In the genomic region with DNA sequence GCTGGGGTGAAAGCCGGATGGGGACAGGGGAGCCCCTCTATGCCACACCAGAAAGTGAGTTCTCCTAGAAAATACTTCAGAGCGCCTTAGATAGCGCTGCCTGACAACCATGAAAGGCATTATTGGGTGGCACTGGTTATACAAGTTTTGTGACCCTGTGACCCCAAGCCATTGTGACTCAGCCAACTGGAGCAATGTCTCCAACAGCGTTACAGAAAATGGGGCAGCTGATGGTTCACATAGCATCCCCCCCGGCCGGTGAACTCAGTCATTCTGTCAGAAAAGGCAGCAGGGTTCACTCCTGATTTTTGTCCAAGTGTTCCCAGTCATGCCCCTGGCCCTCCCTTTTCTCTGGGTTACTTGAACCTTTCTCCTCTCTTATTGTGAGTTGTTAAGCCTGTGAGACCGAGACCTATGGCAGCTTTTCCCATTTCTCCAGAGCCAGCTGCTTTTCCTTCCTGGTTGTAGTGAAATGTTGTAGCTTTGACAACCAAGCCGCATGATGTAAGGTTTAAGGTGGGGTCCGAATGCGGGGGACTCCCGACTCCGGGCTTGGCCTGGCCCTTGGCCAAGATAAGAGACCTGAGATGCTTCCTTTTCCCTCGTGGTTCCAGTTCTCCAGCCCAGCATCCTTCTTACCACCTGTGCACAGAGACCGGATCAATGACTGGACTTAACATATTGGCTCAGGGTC, we compare ENCODE assay signal across 11 cellular contexts. TPM values are rescaled to one million over a fixed set of nuclear protein-coding genes. Genes with fewer than 3 reads are reported as not detected.
DNase-seq lines count a peak whose midpoint lies in the region; ATAC-seq, FAIRE-seq and TF ChIP-seq lines count a peak whose summit lies in the region.
"Had no signal": no experiment of that assay in that cellular context is flagged by ENCODE, and none has a peak within 500 bp of the region (broad histone marks: within the 10 kb centered on the region; RNA-seq: fewer than 3 reads in every experiment).

No MANE protein-coding gene starts in this region.

- ATAC-seq in HepG2 (peak; percentile 13; the same call in 2 of the 3 replicates), right lobe of liver (no peak), GM21423 (IDR thresholded peaks at IDR 0.05; ENCODE audit: unreplicated experiment) (no peak)
- ATAC-seq in activated CD8-positive, alpha-beta T cell treated with anti-CD3 and anti-CD28 coated beads for 36 hours = no peak

- no peak for TF ChIP-seq POLR2A in HepG2 (IDR thresholded peaks at IDR 0.05; ENCODE audit: insufficient read depth in 1 of 2, low read depth in 2 of 2, low read length in 2 of 2)
- TF ChIP-seq POLR2A in right lobe of liver (IDR thresholded peaks at IDR 0.05) = no peak
- no peak for TF ChIP-seq POLR2A in esophagus squamous epithelium (IDR thresholded peaks at IDR 0.05)

- H3K4me3 ChIP-seq in HepG2 (replicated peaks in 1 of 3; ENCODE audit: insufficient read depth in 1 of 3, low read depth in 2 of 3, low read length in 3 of 3) (no peak overlapping the region), right lobe of liver (no peak overlapping the region), esophagus squamous epithelium (no peak overlapping the region), parathyroid adenoma (ENCODE audit: low read depth, low read length) (no peak overlapping the region)

- H3K9me3 ChIP-seq in HepG2 (ENCODE audit: low read length) = no peaks in the 10 kb centered on the region
- no peaks in the 10 kb centered on the region for H3K9me3 ChIP-seq in right lobe of liver
- no peaks in the 10 kb centered on the region for H3K9me3 ChIP-seq in esophagus squamous epithelium
- no peaks in the 10 kb centered on the region for H3K9me3 ChIP-seq in parathyroid adenoma (ENCODE audit: control insufficient read depth, low read length)

- H3K4me1 ChIP-seq in HepG2 (ENCODE audit: insufficient read depth, low read length) (peaks cover 90% of the 10 kb centered on the region), right lobe of liver (peaks cover 0 to 18% (median 2%) of the 10 kb centered on the region in 4 donors), esophagus squamous epithelium (peaks cover 87 to 100% (median 99%) of the 10 kb centered on the region in 3 donors), parathyroid adenoma (peaks cover 91% of the 10 kb centered on the region)

- H3K4me2 ChIP-seq in HepG2 (ENCODE audit: low read depth, low read length) (peak overlapping the region; percentile 13; the same call in 1 of the 2 replicates), parathyroid adenoma (ENCODE audit: low read length) (peak overlapping the region; percentile 59)

- CTCF ChIA-PET in HepG2 (lab: Yijun Ruan, JAX; ENCODE audit: low intra/inter-chr PET ratio, low total read pairs) = no interaction called here
- CTCF ChIA-PET in activated CD8-positive, alpha-beta T cell treated with anti-CD3 and anti-CD28 coated beads for 36 hours (lab: Charles Lee) = interaction anchor here (1.1 to 1.6 kb wide), 4 partner anchors 8 to 233 kb away, joined by 3 to 4 read pairs (median 3); a partner anchor contains a TSS

- intact Hi-C loops in HepG2 (cut with micrococcal nuclease; ENCODE audit: unreplicated experiment) (no loop called here), right lobe of liver (cut with DNase I) (no loop called here), esophagus squamous epithelium (cut with DNase I) (no loop called here)
- intact Hi-C loops in activated CD8-positive, alpha-beta T cell treated with anti-CD3 and anti-CD28 coated beads for 36 hours (cut with micrococcal nuclease) = no loop called here

- no TSS peak for BruUV-seq in HepG2 (replicated peaks; lab: Mats Ljungman, UMichigan)

- TF ChIP-seq EP300 in HepG2 (IDR thresholded peaks at IDR 0.05; ENCODE audit: low read depth in 2 of 2, low read length in 2 of 2) = no peak
- TF ChIP-seq EP300 in HepG2 (CRISPR knock-in tag; IDR thresholded peaks at IDR 0.05; ENCODE audit: borderline replicate concordance) = no peak

- H3K4me1 Mint-ChIP-seq in activated CD8-positive, alpha-beta T cell treated with anti-CD3 and anti-CD28 coated beads for 36 hours (ENCODE audit: low read depth) = peaks cover 12% of the 10 kb centered on the region

- H3K79me2 ChIP-seq in HepG2 (ENCODE audit: insufficient read depth, low read length) (no peaks in the 10 kb centered on the region), parathyroid adenoma (peaks cover 75% of the 10 kb centered on the region)

- TF ChIP-seq RAD21 in HepG2 (CRISPR knock-in tag; IDR thresholded peaks at IDR 0.05) = no peak

- POLR2A ChIA-PET in HepG2 (lab: Yijun Ruan, JAX) = interaction anchor here (0.9 to 2.2 kb wide), 3 partner anchors 8 to 312 kb away, joined by 4 to 10 read pairs (median 5); a partner anchor contains a TSS
- POLR2A ChIA-PET in activated CD8-positive, alpha-beta T cell treated with anti-CD3 and anti-CD28 coated beads for 36 hours (lab: Charles Lee) = no interaction called here

- no peaks in the 10 kb centered on the region for H4K20me1 ChIP-seq in HepG2 (ENCODE audit: insufficient read depth, low read length)

- peak; percentile 46 for DNase-seq in HepG2 (ENCODE audit: low spot score)
- DNase-seq in right lobe of liver = no peak
- DNase-seq in esophagus squamous epithelium (lab: John Stamatoyannopoulos, UW) = no peak
- DNase-seq in activated CD8-positive, alpha-beta T cell treated with anti-CD3 and anti-CD28 coated beads for 36 hours = no peak
- no peak for DNase-seq in ACHN
- DNase-seq in NCI-H1417 treated with DMSO at 0.1 percent for 48 hours (lab: John Stamatoyannopoulos, UW) = no peak
- DNase-seq: activated CD8-positive, alpha-beta memory T cell treated with anti-CD3 and anti-CD28 coated beads, Interleukin-2, amount 50 U/mL, for 4 hours; NCI-H446 had no signal

- 60% methylated on average over 12 of the region's 14 CpGs for WGBS in HepG2 (ENCODE audit: low lambda C conversion rate)
- WGBS in right lobe of liver (ENCODE audit: insufficient coverage, low coverage, low lambda C conversion rate, missing lambda C conversion rate) = 87% methylated on average over 11 of the region's 14 CpGs
- 21 to 36% methylated on average over 13 of the region's 14 CpGs for WGBS in esophagus squamous epithelium, 2 donors

- in situ Hi-C loops in HepG2 (cut with HindIII; ENCODE audit: extremely low pct_ligation_motif_present, low pct_unique_long_range_greater_than_20kb) (no loop called here), ACHN (cut with HindIII; ENCODE audit: low pct_ligation_motif_present, low pct_unique_long_range_greater_than_20kb, low sequenced_read_pairs) (no loop called here)

- H3K36me3 ChIP-seq in HepG2 (replicated peaks in 1 of 2; ENCODE audit: control insufficient read depth in 1 of 2, insufficient read depth in 2 of 2, low read length in 2 of 2) (no peaks in the 10 kb centered on the region), right lobe of liver (no peaks in the 10 kb centered on the region), esophagus squamous epithelium (peaks cover 0 to 48% (median 12%) of the 10 kb centered on the region in 3 donors), parathyroid adenoma (ENCODE audit: control insufficient read depth, insufficient read depth, low read length) (no peaks in the 10 kb centered on the region)

- H3K27me3 ChIP-seq in HepG2 (ENCODE audit: control insufficient read depth in 1 of 2, insufficient read depth in 2 of 2, low read length in 2 of 2) (no peaks in the 10 kb centered on the region), right lobe of liver (no peaks in the 10 kb centered on the region), esophagus squamous epithelium (no peaks in the 10 kb centered on the region), parathyroid adenoma (ENCODE audit: control insufficient read depth, insufficient read depth, low read length) (no peaks in the 10 kb centered on the region)

- H3K36me3 Mint-ChIP-seq in activated CD8-positive, alpha-beta T cell treated with anti-CD3 and anti-CD28 coated beads for 36 hours (ENCODE audit: low read depth) = no peaks in the 10 kb centered on the region

- no peak overlapping the region for H3K27ac ChIP-seq in HepG2 (ENCODE audit: extremely low read length, insufficient read depth, low read length)
- no peak overlapping the region for H3K27ac ChIP-seq in right lobe of liver
- H3K27ac ChIP-seq in esophagus squamous epithelium = peak overlapping the region; percentile 91 to 98 (median 92)
- H3K27ac ChIP-seq in parathyroid adenoma = peak overlapping the region; percentile 99

- FAIRE-seq in HepG2 (lab: Jason Lieb, UNC) = no peak
- FAIRE-seq: astrocyte had no signal

- TF ChIP-seq CTCF in HepG2 (CRISPR knock-in tag; IDR thresholded peaks at IDR 0.05) = no peak
- no peak for TF ChIP-seq CTCF in right lobe of liver (IDR thresholded peaks at IDR 0.05)
- TF ChIP-seq CTCF in esophagus squamous epithelium (IDR thresholded peaks at IDR 0.05) = no peak
- TF ChIP-seq CTCF in parathyroid adenoma (IDR thresholded peaks at IDR 0.05) = no peak
- TF ChIP-seq CTCF in activated CD8-positive, alpha-beta T cell treated with anti-CD3 and anti-CD28 coated beads for 36 hours (IDR thresholded peaks at IDR 0.05) = no peak

- H3K9ac ChIP-seq in HepG2 (ENCODE audit: insufficient read depth, low read depth, low read length) (no peak overlapping the region), parathyroid adenoma (no peak overlapping the region)

- H3K9me3 Mint-ChIP-seq in activated CD8-positive, alpha-beta T cell treated with anti-CD3 and anti-CD28 coated beads for 36 hours = no peaks in the 10 kb centered on the region

- H2AFZ ChIP-seq in HepG2 (ENCODE audit: low read length) (no peak overlapping the region), parathyroid adenoma (no peak overlapping the region)

- H3K27ac Mint-ChIP-seq in activated CD8-positive, alpha-beta T cell treated with anti-CD3 and anti-CD28 coated beads for 36 hours = no peak overlapping the region

- H3K4me3 Mint-ChIP-seq in activated CD8-positive, alpha-beta T cell treated with anti-CD3 and anti-CD28 coated beads for 36 hours = no peak overlapping the region

- no peaks in the 10 kb centered on the region for H3K27me3 Mint-ChIP-seq in activated CD8-positive, alpha-beta T cell treated with anti-CD3 and anti-CD28 coated beads for 36 hours

RNA-seq across cellular contexts. Expression of a gene that starts 22.0 kb away (rescaled TPM):
- total RNA-seq in HepG2 (2016; rRNA removed; fragmentation: Illumina TruSeq; extraction: Trizol) (4.3 and 5.8 TPM in 2 replicates), right lobe of liver (10 to 100 TPM; 17.2 to 65.7 (median 34.2) TPM), esophagus squamous epithelium (1,000 to 10,000 TPM in 1 of 4 donors, 100 to 1,000 TPM in 3; 464 to 1,007 (median 773) TPM)
- 1.3 and 2.0 TPM in 2 replicates for total RNA-seq in HepG2 (2016; cell fraction: cytosol; rRNA removed; fragmentation: Illumina TruSeq; extraction: Trizol; ENCODE audit: low read depth)
- 2.4 and 6.9 TPM in 2 replicates for total RNA-seq in HepG2 (2016; cell fraction: insoluble cytoplasmic fraction; rRNA removed; fragmentation: Illumina TruSeq; extraction: Trizol)
- 2.1 and 2.4 TPM in 2 replicates for total RNA-seq in HepG2 (2016; cell fraction: membrane; rRNA removed; fragmentation: Illumina TruSeq; extraction: Trizol)
- 5.9 and 6.5 TPM in 2 replicates for total RNA-seq in HepG2 (2016; cell fraction: nucleus; rRNA removed; fragmentation: Illumina TruSeq; extraction: Trizol)
- 38.3 and 40.1 TPM in 2 replicates for polyA plus RNA-seq in HepG2 (2011; rRNA removed)
- polyA plus RNA-seq in HepG2 (2011; cell fraction: cytosol; rRNA removed) = 30.3 and 47.3 TPM in 2 replicates
- polyA plus RNA-seq in HepG2 (2011; cell fraction: nucleus; rRNA removed) = 15.2 and 20.2 TPM in 2 replicates
- 30.0 and 52.7 TPM in 2 replicates for polyA plus RNA-seq in HepG2 (2012)
- polyA plus RNA-seq in HepG2 (2016; cell fraction: cytosol; fragmentation: Illumina TruSeq; extraction: Trizol; ENCODE audit: low read depth) = 1.4 and 1.8 TPM in 2 replicates
- 5.2 and 5.4 TPM in 2 replicates for polyA plus RNA-seq in HepG2 (2016; cell fraction: insoluble cytoplasmic fraction; fragmentation: Illumina TruSeq; extraction: Trizol; ENCODE audit: low read depth)
- polyA plus RNA-seq in HepG2 (2016; cell fraction: membrane; fragmentation: Illumina TruSeq; extraction: Trizol; ENCODE audit: low read depth) = 1.9 and 2.4 TPM in 2 replicates
- 10.1 and 12.9 TPM in 2 replicates for polyA plus RNA-seq in HepG2 (2016; cell fraction: nucleus; fragmentation: Illumina TruSeq; extraction: Trizol; ENCODE audit: insufficient read depth, low read depth)
- 21.6 and 243 TPM in 2 replicates for polyA minus RNA-seq in HepG2 (2011; rRNA and poly(A)+ RNA removed; ENCODE audit: low replicate concordance)
- 12.1 and 13.6 TPM in 2 replicates for polyA minus RNA-seq in HepG2 (2011; cell fraction: cytosol; rRNA and poly(A)+ RNA removed)
- polyA minus RNA-seq in HepG2 (2011; cell fraction: nucleus; rRNA and poly(A)+ RNA removed) = 8.9 and 10.4 TPM in 2 replicates
- 1 to 10 TPM; 9.1 to 9.2 TPM for total RNA-seq in activated CD8-positive, alpha-beta T cell treated with anti-CD3 and anti-CD28 coated beads for 36 hours

Comparison
In these comparisons a context has a peak if more than half of its experiments do, and no peak if none do; other contexts are left out.
1. H3K27ac ChIP-seq: peak in esophagus squamous epithelium (4 of 4) and parathyroid adenoma (single experiment); none in HepG2 (single experiment) and right lobe of liver (0 of 3).
2. RNA of a gene that starts 22.0 kb away (total RNA-seq): 464 to 1,007 TPM in esophagus squamous epithelium; 17.2 to 65.7 TPM in right lobe of liver, 9.1 to 9.2 TPM in activated CD8-positive, alpha-beta T cell treated with anti-CD3 and anti-CD28 coated beads for 36 hours and 1.3 to 6.9 TPM in HepG2; every median in the first group is over 4 times any median in the second.